In the genomic region with DNA sequence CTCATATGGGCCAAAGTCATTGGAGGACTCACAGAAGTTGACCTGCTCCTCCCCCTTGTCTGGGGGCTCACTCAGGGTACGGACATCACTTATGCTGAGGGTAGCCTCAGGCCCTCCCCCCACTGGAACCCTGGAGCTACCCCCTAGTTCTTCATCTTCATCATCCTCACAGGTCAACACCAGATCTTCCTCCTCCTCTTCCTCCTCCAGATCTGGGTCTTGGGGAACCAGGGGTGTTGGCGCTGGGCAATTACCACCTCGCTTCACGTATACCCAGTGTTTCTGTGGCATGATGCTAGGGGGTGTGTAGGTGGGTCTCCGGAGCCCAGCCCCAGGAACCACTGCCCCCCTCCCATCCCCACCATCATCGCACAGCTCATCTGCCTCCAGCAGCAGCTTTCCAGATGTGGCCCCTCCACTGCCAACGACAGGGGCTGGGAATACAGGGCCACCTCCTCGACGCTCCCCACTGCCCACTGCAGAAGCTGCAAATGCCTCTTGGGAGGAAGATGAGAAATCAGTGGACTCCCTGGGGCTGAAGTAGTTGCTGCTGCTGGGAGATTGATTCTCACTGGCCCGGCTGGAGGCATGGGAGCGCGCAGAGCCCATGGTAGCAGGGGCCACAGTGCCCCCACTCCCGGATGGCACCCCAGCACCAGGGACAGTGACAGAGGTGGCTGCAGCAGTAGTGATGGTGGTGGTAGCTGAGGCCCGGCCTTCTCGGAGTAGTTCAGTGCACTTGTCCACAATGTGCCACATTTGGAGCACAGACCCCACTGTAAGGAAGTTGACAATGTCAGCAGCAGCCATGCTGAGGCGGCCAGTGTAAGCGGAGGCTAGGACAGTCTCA, we compare ENCODE assay signal across 12 cellular contexts. TPM values are rescaled to one million over a fixed set of nuclear protein-coding genes. Genes with fewer than 3 reads are reported as not detected.
DNase-seq lines count a peak whose midpoint lies in the region; ATAC-seq, FAIRE-seq and TF ChIP-seq lines count a peak whose summit lies in the region.
"Had no signal": no experiment of that assay in that cellular context is flagged by ENCODE, and none has a peak within 500 bp of the region (broad histone marks: within the 10 kb centered on the region; RNA-seq: fewer than 3 reads in every experiment).

No MANE protein-coding gene starts in this region.

- no peak for TF ChIP-seq POLR2A in breast epithelium (IDR thresholded peaks at IDR 0.05)

- H3K4me3 Mint-ChIP-seq in CD14-positive monocyte = no peak overlapping the region
- H3K4me3 Mint-ChIP-seq in HFFc6 = peak overlapping the region; percentile 92

- H3K4me1 ChIP-seq in breast epithelium (peaks cover 4 to 54% of the 10 kb centered on the region in 2 donors), pancreas (peaks cover 6 to 46% (median 10%) of the 10 kb centered on the region in 3 donors)

- DNase-seq in CD14-positive monocyte (ENCODE audit: low spot score) (no peak), HFFc6 (no peak), breast epithelium (ENCODE audit: low spot score in 2 of 2) (no peak), pancreas (peak in 5 of 6 donors; percentile 18 to 68 (median 38)), COLO829 (ENCODE audit: low spot score) (no peak), HuH-7 (ENCODE audit: low spot score) (no peak)
- DNase-seq in effector CD8-positive, alpha-beta T cell (lab: John Stamatoyannopoulos, UW) = no peak
- DNase-seq: MG63, NCI-H524, SW 1271 had no signal

- H3K27ac Mint-ChIP-seq in CD14-positive monocyte = peak overlapping the region; percentile 67 to 100 (median 99)
- peak overlapping the region; percentile 98; the same call in 1 of the 2 replicates for H3K27ac Mint-ChIP-seq in HFFc6

- ATAC-seq in pancreas (no peak), HG03039 (IDR thresholded peaks at IDR 0.05; ENCODE audit: unreplicated experiment) (no peak)

- no peak for FAIRE-seq in pancreas (lab: Jason Lieb, UNC)

- H3K27me3 ChIP-seq in breast epithelium (no peaks in the 10 kb centered on the region), pancreas (no peaks in the 10 kb centered on the region)
- H3K27me3 ChIP-seq: MG63 had no signal

- peak overlapping the region; percentile 98 for H3K27ac ChIP-seq in breast epithelium
- peak overlapping the region in 1 of 4 donors; percentile 1 for H3K27ac ChIP-seq in pancreas

- peaks cover 0 to 1% (median 0%) of the 10 kb centered on the region in 3 donors for H3K27me3 Mint-ChIP-seq in CD14-positive monocyte (ENCODE audit: low read depth in 3 of 3)
- H3K27me3 Mint-ChIP-seq in HFFc6 (ENCODE audit: insufficient read depth) = peaks cover 6% of the 10 kb centered on the region

- intact Hi-C loops in CD14-positive monocyte (cut with micrococcal nuclease) = loop anchor here in 1 of 2 donors (10.0 kb wide), 1 partner anchor 99 kb away; a partner anchor contains a TSS
- intact Hi-C loops in breast epithelium (cut with DNase I; ENCODE audit: low total_unique reads) = no loop called here
- intact Hi-C loops in pancreas (cut with DNase I) = no loop called here

- TF ChIP-seq CTCF in CD14-positive monocyte (IDR thresholded peaks at IDR 0.05) = no peak
- no peak for TF ChIP-seq CTCF in HFFc6 (IDR thresholded peaks at IDR 0.05)
- TF ChIP-seq CTCF in breast epithelium (IDR thresholded peaks at IDR 0.05) = no peak
- TF ChIP-seq CTCF in pancreas (IDR thresholded peaks at IDR 0.05) = no peak

- 85 to 87% methylated on average over 16 to 17 of the region's 17 CpGs for WGBS in pancreas, 2 donors

- H3K36me3 Mint-ChIP-seq in CD14-positive monocyte (peaks cover 35 to 50% of the 10 kb centered on the region in 2 donors), HFFc6 (ENCODE audit: low read depth) (peaks cover 42% of the 10 kb centered on the region)

- H3K4me1 Mint-ChIP-seq in CD14-positive monocyte (peaks cover 71% of the 10 kb centered on the region), HFFc6 (ENCODE audit: low read depth) (peaks cover 64% of the 10 kb centered on the region)

- no peaks in the 10 kb centered on the region for H3K9me3 ChIP-seq in breast epithelium
- H3K9me3 ChIP-seq in pancreas = no peaks in the 10 kb centered on the region
- H3K9me3 ChIP-seq: MG63, thoracic aorta had no signal

- H3K9me3 Mint-ChIP-seq in CD14-positive monocyte (peaks cover 0 to 6% (median 1%) of the 10 kb centered on the region in 7 donors), HFFc6 (no peaks in the 10 kb centered on the region)

- H3K36me3 ChIP-seq in breast epithelium (no peaks in the 10 kb centered on the region), pancreas (peaks cover 0 to 18% (median 0%) of the 10 kb centered on the region in 3 donors)

- H3K4me3 ChIP-seq in breast epithelium (no peak overlapping the region), pancreas (no peak overlapping the region)
- H3K4me3 ChIP-seq: MG63 had no signal

RNA-seq across cellular contexts. Expression of a gene that starts 1.6 kb away (rescaled TPM):
- polyA plus RNA-seq in CD14-positive monocyte = 10 to 100 TPM; 12.2 to 16.5 TPM
- 10 to 100 TPM; 15.2 to 19.9 (median 17.0) TPM for total RNA-seq in HFFc6 (2021; fragmentation: NEBNext Ultra II Directional; extraction: Animal tissue kit (Norgen Biotek cat#: 25700))
- total RNA-seq in breast epithelium = 10 to 100 TPM; 12.6 to 27.2 (median 18.7) TPM
- 10 to 100 TPM in 2 of 6 donors, 1 to 10 TPM in 4; 6.7 to 13.1 (median 9.3) TPM for total RNA-seq in pancreas
- polyA plus RNA-seq in pancreas = 10 to 100 TPM; 10.8 to 14.3 TPM

RNA-seq across cellular contexts. Expression of a gene that starts 2.1 kb away (rescaled TPM):
- 100 to 1,000 TPM; 138 to 228 TPM for polyA plus RNA-seq in CD14-positive monocyte
- 100 to 1,000 TPM in 5 of 6 experiments, 10 to 100 TPM in 1; 88.7 to 118 (median 104) TPM for total RNA-seq in HFFc6 (2021; fragmentation: NEBNext Ultra II Directional; extraction: Animal tissue kit (Norgen Biotek cat#: 25700))
- 10 to 100 TPM; 38.6 to 67.8 (median 43.6) TPM for total RNA-seq in breast epithelium
- total RNA-seq in pancreas = 100 to 1,000 TPM in 2 of 6 donors, 10 to 100 TPM in 4; 31.0 to 152 (median 41.2) TPM
- 10 to 100 TPM; 28.0 to 60.6 TPM for polyA plus RNA-seq in pancreas

RNA-seq across cellular contexts. Expression of a gene that starts 6.8 kb away (rescaled TPM):
- polyA plus RNA-seq in CD14-positive monocyte (10 to 100 TPM; 28.5 to 39.2 TPM), pancreas (10 to 100 TPM; 18.1 to 24.6 TPM)
- 10 to 100 TPM; 44.9 to 53.2 (median 50.4) TPM for total RNA-seq in HFFc6 (2021; fragmentation: NEBNext Ultra II Directional; extraction: Animal tissue kit (Norgen Biotek cat#: 25700))
- total RNA-seq in breast epithelium (10 to 100 TPM; 39.0 to 56.3 (median 39.8) TPM), pancreas (10 to 100 TPM; 12.9 to 22.5 (median 15.6) TPM)

RNA-seq across cellular contexts. Expression of a gene that starts 17.2 kb away (rescaled TPM):
- 10 to 100 TPM; 14.9 to 15.5 TPM for polyA plus RNA-seq in CD14-positive monocyte
- 10 to 100 TPM; 26.7 to 31.6 (median 27.9) TPM for total RNA-seq in HFFc6 (2021; fragmentation: NEBNext Ultra II Directional; extraction: Animal tissue kit (Norgen Biotek cat#: 25700))
- total RNA-seq in breast epithelium = 100 to 1,000 TPM in 2 of 3 donors, 10 to 100 TPM in 1; 38.9 to 151 (median 103) TPM
- total RNA-seq in pancreas = 10 to 100 TPM; 24.5 to 70.8 (median 30.2) TPM
- 100 to 1,000 TPM in 1 of 2 donors, 10 to 100 TPM in 1; 87.3 to 121 TPM for polyA plus RNA-seq in pancreas

RNA-seq across cellular contexts. Expression of a gene that starts 26.6 kb away (rescaled TPM):
- polyA plus RNA-seq in CD14-positive monocyte (10 to 100 TPM; 26.0 to 28.4 TPM), pancreas (100 to 1,000 TPM in 1 of 2 donors, 10 to 100 TPM in 1; 76.2 to 119 TPM)
- total RNA-seq in HFFc6 (2021; fragmentation: NEBNext Ultra II Directional; extraction: Animal tissue kit (Norgen Biotek cat#: 25700)) = 10 to 100 TPM; 52.1 to 73.7 (median 69.7) TPM
- total RNA-seq in breast epithelium (10 to 100 TPM; 23.3 to 28.6 (median 26.9) TPM), pancreas (10 to 100 TPM in 5 of 6 donors, 1 to 10 TPM in 1; 9.7 to 19.9 (median 19.0) TPM)

Comparison
In these comparisons a context has a peak if more than half of its experiments do, and no peak if none do; other contexts are left out.
1. DNase-seq: peak in pancreas (5 of 6); none in CD14-positive monocyte (single experiment), HFFc6 (single experiment), breast epithelium (0 of 2), COLO829 (single experiment), HuH-7 (single experiment) and effector CD8-positive, alpha-beta T cell (single experiment).